Comparison of ENCODE assay signal across 16 cellular contexts in genomic region chr1:64043976-64044375, GRCh38.
DNase-seq lines count a peak whose midpoint lies in the region; ATAC-seq, FAIRE-seq and TF ChIP-seq lines count a peak whose summit lies in the region.
"Had no signal": no experiment of that assay in that cellular context is flagged by ENCODE, and none has a peak within 500 bp of the region (broad histone marks: within the 10 kb centered on the region; RNA-seq: fewer than 3 reads in every experiment).

No MANE protein-coding gene starts in this region.

- no peak for ATAC-seq in left ventricle myocardium superior
- ATAC-seq: A549, body of pancreas had no signal

- intact Hi-C loops in left ventricle myocardium inferior (cut with micrococcal nuclease) = no loop called here
- intact Hi-C loops in left ventricle myocardium superior (cut with micrococcal nuclease) = no loop called here
- intact Hi-C loops in vagina (cut with DNase I) = loop anchor here (10.0 kb wide), 1 partner anchor 269 kb away; the partner anchor contains the start of gene ROR1

- H3K79me2 ChIP-seq in keratinocyte (ENCODE audit: control insufficient read depth, insufficient read depth, low read length) = no peaks in the 10 kb centered on the region

- H3K36me3 ChIP-seq in left ventricle myocardium inferior = no peaks in the 10 kb centered on the region
- no peaks in the 10 kb centered on the region for H3K36me3 ChIP-seq in keratinocyte (ENCODE audit: control insufficient read depth in 2 of 2, extremely low read depth in 1 of 2, insufficient read depth in 2 of 2, low read length in 2 of 2)
- H3K36me3 ChIP-seq in vagina = no peaks in the 10 kb centered on the region

- H2AFZ ChIP-seq in keratinocyte (ENCODE audit: control insufficient read depth, low read length) = no peak overlapping the region

- FAIRE-seq in keratinocyte (lab: Jason Lieb, UNC) = peak; percentile 78
- FAIRE-seq: A549, D721Med had no signal

- DNase-seq in left ventricle myocardium inferior (no peak), left ventricle myocardium superior (no peak), astrocyte of the hippocampus (ENCODE audit: low read depth, low spot score) (peak; percentile 91), keratinocyte (ENCODE audit: low read depth, low spot score) (no peak), vagina (ENCODE audit: extremely low spot score in 2 of 2) (no peak), NCI-H2081 treated with DMSO at 0.1 percent for 48 hours (lab: John Stamatoyannopoulos, UW) (no peak), NCI-H2196 treated with DMSO at 0.1 percent for 48 hours (lab: John Stamatoyannopoulos, UW; ENCODE audit: unreplicated experiment) (no peak)
- DNase-seq in activated CD4-positive, alpha-beta T cell treated with anti-CD3 and anti-CD28 coated beads for 4 hours = no peak
- DNase-seq: activated CD4-positive, alpha-beta T cell treated with anti-CD3 and anti-CD28 coated beads, Interleukin-2, amount 50 U/mL, for 48 hours; body of pancreas; effector CD8-positive, alpha-beta T cell; KG1; NCI-H510A treated with DMSO at 0.1 percent for 48 hours; testis had no signal

- no peaks in the 10 kb centered on the region for H3K9me3 ChIP-seq in left ventricle myocardium inferior (replicated peaks)
- H3K9me3 ChIP-seq in keratinocyte (ENCODE audit: control insufficient read depth, low read depth, low read length) = no peaks in the 10 kb centered on the region
- no peaks in the 10 kb centered on the region for H3K9me3 ChIP-seq in vagina
- H3K9me3 ChIP-seq: A549, body of pancreas, testis had no signal

- no peak overlapping the region for H3K4me3 ChIP-seq in left ventricle myocardium inferior
- H3K4me3 ChIP-seq in keratinocyte (ENCODE audit: control insufficient read depth in 2 of 3, extremely low read depth in 1 of 3, insufficient read depth in 2 of 3, low read depth in 1 of 3, low read length in 3 of 3) = no peak overlapping the region
- H3K4me3 ChIP-seq in vagina = no peak overlapping the region
- H3K4me3 ChIP-seq: A549, body of pancreas, testis had no signal

- dilution Hi-C loops in keratinocyte (cut with MboI; ENCODE audit: extremely low pct_ligation_motif_present, low sequenced_read_pairs) = no loop called here

- H3K9me1 ChIP-seq in keratinocyte (ENCODE audit: control insufficient read depth, extremely low read depth, insufficient read depth, low read length) = no peaks in the 10 kb centered on the region

- no peak overlapping the region for H3K9ac ChIP-seq in keratinocyte (ENCODE audit: control insufficient read depth, extremely low read depth, insufficient read depth, low read length)

- no peaks in the 10 kb centered on the region for H3K27me3 ChIP-seq in left ventricle myocardium inferior (ENCODE audit: low read depth)
- H3K27me3 ChIP-seq in keratinocyte (ENCODE audit: control insufficient read depth, extremely low read depth, insufficient read depth, low read length) = no peaks in the 10 kb centered on the region
- no peaks in the 10 kb centered on the region for H3K27me3 ChIP-seq in vagina
- H3K27me3 ChIP-seq: body of pancreas, testis had no signal

- H3K4me1 ChIP-seq in left ventricle myocardium inferior (peaks cover 50% of the 10 kb centered on the region), keratinocyte (ENCODE audit: control insufficient read depth, extremely low read depth, insufficient read depth, low read length) (peaks cover 55% of the 10 kb centered on the region), vagina (peaks cover 38% of the 10 kb centered on the region)

- H3K27ac ChIP-seq in left ventricle myocardium inferior (replicated peaks) = peak overlapping the region; percentile 86
- H3K27ac ChIP-seq in keratinocyte (ENCODE audit: control insufficient read depth, insufficient read depth, low read length) = no peak overlapping the region
- H3K27ac ChIP-seq in vagina = peak overlapping the region; percentile 68
- H3K27ac ChIP-seq: testis had no signal

- TF ChIP-seq CTCF in left ventricle myocardium inferior (IDR thresholded peaks at IDR 0.05; ENCODE audit: borderline replicate concordance) (no peak), keratinocyte (optimal IDR thresholded peaks at IDR 0.05 in 1 of 3, IDR thresholded peaks at IDR 0.05 in 1 of 3, conservative IDR thresholded peaks at IDR 0.05 in 1 of 3; ENCODE audit: extremely low read depth in 1 of 3, insufficient read depth in 2 of 3, low read length in 3 of 3) (no peak), vagina (IDR thresholded peaks at IDR 0.05) (no peak)

- no peaks in the 10 kb centered on the region for H4K20me1 ChIP-seq in keratinocyte (ENCODE audit: control insufficient read depth, extremely low read depth, insufficient read depth, low read length)

- no peak overlapping the region for H3K4me2 ChIP-seq in keratinocyte (ENCODE audit: control insufficient read depth, extremely low read depth, insufficient read depth, low read depth, low read length)
- H3K4me2 ChIP-seq: A549 had no signal

- no peak for TF ChIP-seq POLR2A in vagina (IDR thresholded peaks at IDR 0.05)
